Comparison of ENCODE assay signal across 4 cellular contexts in genomic region chr18:69186162-69186561, GRCh38.
"Had no signal": no experiment of that assay in that cellular context is flagged by ENCODE, and none has a peak within 500 bp of the region (broad histone marks: within the 10 kb centered on the region; RNA-seq: fewer than 3 reads in every experiment).

No MANE protein-coding gene starts in this region.

- H3K4me3 ChIP-seq: GM23338 had no signal

- DNase-seq: H9, HCEC 1CT, IMR-90 had no signal

- ATAC-seq: GM23338 had no signal

- H2AFZ ChIP-seq: GM23338 had no signal

- H3K4me2 ChIP-seq: GM23338 had no signal
